ENCODE assay signal across 11 cellular contexts in the genomic region with DNA sequence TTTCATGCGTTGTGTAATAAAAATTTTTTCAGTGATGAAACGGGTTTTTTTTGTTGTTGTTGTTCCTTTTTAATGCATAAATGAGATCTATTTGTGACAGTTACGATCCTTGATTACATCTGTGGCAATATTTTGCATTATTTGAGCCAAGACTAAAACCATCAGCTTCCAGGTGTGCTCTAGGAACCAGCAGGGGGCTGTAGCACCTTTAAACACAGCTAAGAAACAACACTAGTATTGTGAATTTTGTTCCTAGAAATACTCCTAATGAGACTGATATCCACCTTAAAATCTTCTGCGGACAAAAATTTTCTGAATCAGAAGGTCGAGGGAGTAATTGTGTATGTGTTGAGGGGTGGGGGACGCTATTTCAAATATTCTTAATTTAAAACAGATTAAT. TPM values are rescaled to one million over a fixed set of nuclear protein-coding genes. Genes with fewer than 3 reads are reported as not detected.
DNase-seq lines count a peak whose midpoint lies in the region; ATAC-seq and TF ChIP-seq lines count a peak whose summit lies in the region.
"Had no signal": no experiment of that assay in that cellular context is flagged by ENCODE, and none has a peak within 500 bp of the region (broad histone marks: within the 10 kb centered on the region; RNA-seq: fewer than 3 reads in every experiment).

No MANE protein-coding gene starts in this region.

- no peak overlapping the region for H2BK120ac ChIP-seq in H9 (ENCODE audit: low read depth, low read length, poor library complexity, severe bottlenecking)

- no peaks in the 10 kb centered on the region for H3K23me2 ChIP-seq in H9 (ENCODE audit: insufficient read length, low read depth, low read length, poor library complexity, severe bottlenecking)

- no peak for DNase-seq in H9
- no peak for DNase-seq in WTC11 (ENCODE audit: low spot score)
- peak; percentile 7 for DNase-seq in kidney glomerular epithelial cell (lab: John Stamatoyannopoulos, UW)
- no peak for DNase-seq in activated T-cell treated with anti-CD3 and anti-CD28 coated beads, Interleukin-2, amount 50 U/mL, for 48 hours
- DNase-seq in SIG-M5 treated with dmso at 0.1 percent for 504 hours (lab: John Stamatoyannopoulos, UW; ENCODE audit: unreplicated experiment) = no peak
- DNase-seq: activated T-cell treated with anti-CD3 and anti-CD28 coated beads, Interleukin-2, amount 50 U/mL, for 24 hours; effector CD8-positive, alpha-beta T cell; stimulated activated naive CD4-positive, alpha-beta T cell treated with Interleukin-2 at 50 U/mL for 16 hours had no signal

- ATAC-seq in WTC11 (no peak), HG02938 (IDR thresholded peaks at IDR 0.05; ENCODE audit: unreplicated experiment) (no peak), GM21717 (IDR thresholded peaks at IDR 0.05; ENCODE audit: unreplicated experiment) (no peak)

- no peak overlapping the region for H4K8ac ChIP-seq in H9 (replicated peaks; ENCODE audit: insufficient read length, low read depth, low read length)

- WGBS in H9 (ENCODE audit: extremely low coverage, insufficient read length, low lambda C conversion rate) = 100% methylated on average over 2 of the region's 6 CpGs

- TF ChIP-seq CTCF in C4-2B (conservative IDR thresholded peaks at IDR 0.05) (peak; percentile 77), H9 (conservative IDR thresholded peaks at IDR 0.05) (peak; percentile 58), WTC11 (IDR thresholded peaks at IDR 0.05) (no peak)

- H3K14ac ChIP-seq in H9 (ENCODE audit: insufficient read depth, low read length) = no peak overlapping the region

- H3T11ph ChIP-seq in H9 (ENCODE audit: low read length) = no peak overlapping the region

- no peak overlapping the region for H3K4ac ChIP-seq in H9 (ENCODE audit: low read depth, low read length)

- no peak overlapping the region for H3K23ac ChIP-seq in H9 (ENCODE audit: insufficient read length, low read depth, low read length)

- H3K79me2 ChIP-seq in H9 (ENCODE audit: insufficient read depth, low read length) = no peaks in the 10 kb centered on the region

- H3K4me1 ChIP-seq in H9 (ENCODE audit: insufficient read depth, low read length) = no peaks in the 10 kb centered on the region

- CTCF ChIA-PET in WTC11 (lab: Charles Lee) = interaction anchor here (1.0 to 1.9 kb wide), 9 partner anchors 9 to 305 kb away, joined by 3 to 11 read pairs (median 4); partner anchors contain the start of genes BTAF1 and FGFBP3

- no peak overlapping the region for H2BK20ac ChIP-seq in H9 (ENCODE audit: low read depth, low read length, poor library complexity, severe bottlenecking)

- no peaks in the 10 kb centered on the region for H3K9me3 ChIP-seq in H9 (ENCODE audit: control insufficient read depth, low read depth, low read length)

- H3K9me3 Mint-ChIP-seq in H9 = no peaks in the 10 kb centered on the region
- H3K9me3 Mint-ChIP-seq in WTC11 = no peaks in the 10 kb centered on the region
- H3K9me3 Mint-ChIP-seq: activated T-cell treated with anti-CD3 and anti-CD28 coated beads, Interleukin-2, amount 50 U/mL, for 24 hours had no signal

- H2BK15ac ChIP-seq in H9 (ENCODE audit: low read depth, low read length) = no peak overlapping the region

- H2BK12ac ChIP-seq in H9 (ENCODE audit: insufficient read length, low read depth, low read length) = no peak overlapping the region

- no peaks in the 10 kb centered on the region for H4K20me1 ChIP-seq in H9 (ENCODE audit: control insufficient read depth, insufficient read depth, insufficient read length)

- H3K4me2 ChIP-seq in H9 (ENCODE audit: insufficient read depth, insufficient read length, low read length) = no peak overlapping the region

- peaks cover 11 to 85% (median 80%) of the 10 kb centered on the region in 3 experiments; a peak in 6 of 7 replicates for H3K36me3 Mint-ChIP-seq in H9 (ENCODE audit: insufficient read depth in 1 of 3, low read depth in 3 of 3)
- peaks cover 70% of the 10 kb centered on the region for H3K36me3 Mint-ChIP-seq in WTC11

- H3K27me3 ChIP-seq in H9 (ENCODE audit: insufficient read depth, low read length) = no peaks in the 10 kb centered on the region

- H3K56ac ChIP-seq in H9 (ENCODE audit: insufficient read length, low read depth, low read length) = no peak overlapping the region

- H2AK5ac ChIP-seq in H9 (ENCODE audit: insufficient read length, low read length) = no peak overlapping the region

- no peak overlapping the region for H3K18ac ChIP-seq in H9 (ENCODE audit: insufficient read length, low read depth, low read length)

- H4K91ac ChIP-seq in H9 (ENCODE audit: insufficient read length, low read depth, low read length) = no peak overlapping the region

- H3K4me1 Mint-ChIP-seq in H9 (peaks cover 0 to 7% of the 10 kb centered on the region in 2 experiments; a peak in 2 of 4 replicates), WTC11 (0 out of 2 replicates have a peak, but pooled peaks cover 5% of the 10 kb centered on the region)

- no peaks in the 10 kb centered on the region for H3K79me1 ChIP-seq in H9 (ENCODE audit: insufficient read depth, low read depth, low read length, poor library complexity, severe bottlenecking)

- POLR2A ChIA-PET in WTC11 (lab: Charles Lee) = interaction anchor here (0.9 kb wide), 1 partner anchor 67 kb away, joined by 3 read pairs; the partner anchor contains the start of gene BTAF1

- H3K27me3 Mint-ChIP-seq in H9 (ENCODE audit: low read depth) = no peaks in the 10 kb centered on the region
- no peaks in the 10 kb centered on the region for H3K27me3 Mint-ChIP-seq in WTC11 (ENCODE audit: low read depth)
- H3K27me3 Mint-ChIP-seq: activated T-cell treated with anti-CD3 and anti-CD28 coated beads, Interleukin-2, amount 50 U/mL, for 24 hours had no signal

- H3K27ac ChIP-seq in C4-2B (no peak overlapping the region), H9 (ENCODE audit: insufficient read length, low read depth, low read length) (no peak overlapping the region)

- H3K4me3 Mint-ChIP-seq in H9 (no peak overlapping the region), WTC11 (no peak overlapping the region)
- H3K4me3 Mint-ChIP-seq: activated T-cell treated with anti-CD3 and anti-CD28 coated beads, Interleukin-2, amount 50 U/mL, for 24 hours had no signal

- H4K5ac ChIP-seq in H9 (ENCODE audit: insufficient read length, low read depth, low read length) = no peak overlapping the region

- peak overlapping the region; percentile 42 to 76 (median 47); a peak in 4 of 7 replicates for H3K27ac Mint-ChIP-seq in H9
- peak overlapping the region; percentile 59 for H3K27ac Mint-ChIP-seq in WTC11
- H3K27ac Mint-ChIP-seq: activated T-cell treated with anti-CD3 and anti-CD28 coated beads, Interleukin-2, amount 50 U/mL, for 24 hours had no signal

- no peak overlapping the region for H2AFZ ChIP-seq in H9 (ENCODE audit: low read length)

- no peak overlapping the region for H2BK5ac ChIP-seq in H9 (ENCODE audit: insufficient read length, low read length)

- no peak overlapping the region for H3K9ac ChIP-seq in H9 (ENCODE audit: extremely low read depth, insufficient read length, low read length)

TF ChIP-seq in WTC11, 78 proteins besides CTCF, POLR2A, EP300 and RAD21:
- TF ChIP-seq ZBTB43 (CRISPR knock-in tag; IDR thresholded peaks at IDR 0.05) = no peak
- TF ChIP-seq TCF7 (CRISPR knock-in tag; IDR thresholded peaks at IDR 0.05; ENCODE audit: low read depth) = no peak
- no peak for TF ChIP-seq ATF1 (CRISPR knock-in tag; IDR thresholded peaks at IDR 0.05)
- TF ChIP-seq ZNF512 (CRISPR knock-in tag; IDR thresholded peaks at IDR 0.05; ENCODE audit: borderline replicate concordance) = no peak

RNA-seq across cellular contexts. Expression of gene FGFBP3, which starts 52.6 kb away (rescaled TPM):
- total RNA-seq in H9 (2021) = 49.0 and 49.3 TPM in 2 replicates
- total RNA-seq in WTC11 (2021) = 53.0 to 68.2 TPM (median 55.0 TPM) in 3 replicates

RNA-seq across cellular contexts. Expression of gene TNKS2, which starts 58.4 kb away (rescaled TPM):
- total RNA-seq in H9 (2021) (58.0 and 58.9 TPM in 2 replicates), WTC11 (2021) (51.6 to 53.5 TPM (median 53.0 TPM) in 3 replicates)
